ENCODE assay signal across 9 cellular contexts in the genomic region with DNA sequence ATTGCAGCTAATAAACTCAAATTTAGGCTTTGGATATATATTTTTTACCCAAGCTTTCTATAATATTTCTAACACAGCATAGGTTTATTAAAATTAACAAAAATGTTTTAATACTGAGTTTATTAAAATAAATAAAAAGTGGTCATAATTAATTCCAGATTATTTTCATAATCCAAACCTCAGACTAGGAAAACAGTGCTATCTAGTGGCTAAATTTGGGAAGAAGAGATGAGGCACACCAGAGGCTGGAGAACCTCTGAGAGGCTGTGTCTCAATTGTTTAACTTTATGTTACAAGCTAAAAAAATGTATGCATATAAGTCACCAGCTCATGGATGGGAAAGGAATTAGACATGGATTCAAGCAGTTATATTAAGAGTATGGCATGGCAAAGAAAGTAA.
DNase-seq lines count a peak whose midpoint lies in the region; ATAC-seq, FAIRE-seq and TF ChIP-seq lines count a peak whose summit lies in the region.
"Had no signal": no experiment of that assay in that cellular context is flagged by ENCODE, and none has a peak within 500 bp of the region (broad histone marks: within the 10 kb centered on the region; RNA-seq: fewer than 3 reads in every experiment).

No MANE protein-coding gene starts in this region.

- H3K36me3 ChIP-seq in K562 (ENCODE audit: control insufficient read depth, insufficient read depth, low read length), result no peaks in the 10 kb centered on the region

- no peaks in the 10 kb centered on the region for H3K36me3 Mint-ChIP-seq in mesothelial cell of epicardium
- H3K36me3 Mint-ChIP-seq in stimulated activated naive B cell treated with anti-CD40 and anti-IgM and Interleukin-4, amounts not matched to agents 10 μg/mL and 1 μg/mL and 100 μg/mL, for 72 hours, result no peaks in the 10 kb centered on the region

- no peaks in the 10 kb centered on the region for H4K20me1 ChIP-seq in K562 (replicated peaks; ENCODE audit: control insufficient read depth, insufficient read depth, low read length)

- no peaks in the 10 kb centered on the region for H3K4me1 ChIP-seq in K562 (replicated peaks in 1 of 2; ENCODE audit: control insufficient read depth in 2 of 2, insufficient read depth in 2 of 2, low read length in 2 of 2)

- no peak for FAIRE-seq in K562 (lab: Jason Lieb, UNC)

- intact Hi-C loops in K562 (cut with micrococcal nuclease), result loop anchor here (5.0 to 10.0 kb wide), 3 partner anchors 89 to 654 kb away; no protein-coding TSS in a partner anchor

- no peak for TF ChIP-seq EP300 in K562 (IDR thresholded peaks at IDR 0.05; ENCODE audit: low read length)

- no peak overlapping the region for H3K9ac ChIP-seq in K562 (ENCODE audit: insufficient read depth in 1 of 2, low read depth in 2 of 2, low read length in 2 of 2)

- TF ChIP-seq CTCF in LNCAP (IDR thresholded peaks at IDR 0.05) (peak; percentile 69), K562 (IDR thresholded peaks at IDR 0.05 in 2 of 3, conservative IDR thresholded peaks at IDR 0.05 in 1 of 3; ENCODE audit: insufficient read depth in 2 of 3, low read depth in 1 of 3, low read length in 3 of 3) (peak; percentile 7 to 48 (median 24); a peak in 2 of 6 replicates), mesothelial cell of epicardium (IDR thresholded peaks at IDR 0.05; ENCODE audit: unreplicated experiment) (no peak)

- no TSS peak for BruUV-seq in K562 (replicated peaks; lab: Mats Ljungman, UMichigan)

- no peaks in the 10 kb centered on the region for H3K9me3 ChIP-seq in K562 (replicated peaks; ENCODE audit: control insufficient read depth, insufficient read depth, low read depth, low read length)

- H3K4me3 ChIP-seq in K562, result no peak overlapping the region

- peak; percentile 32 to 40 for TF ChIP-seq RAD21 in K562 (CRISPR knock-in tag; conservative IDR thresholded peaks at IDR 0.05 in 1 of 2, IDR thresholded peaks at IDR 0.05 in 1 of 2)

- no peak for TF ChIP-seq POLR2A in K562 (conservative IDR thresholded peaks at IDR 0.05)

- H3K27me3 ChIP-seq in K562 (ENCODE audit: control insufficient read depth in 2 of 2, insufficient read depth in 2 of 2, low read length in 2 of 2), result no peaks in the 10 kb centered on the region

- H3K9me1 ChIP-seq in K562 (ENCODE audit: control insufficient read depth, insufficient read depth, low read length), result no peaks in the 10 kb centered on the region

- POLR2A ChIA-PET in K562 (lab: Yijun Ruan, JAX), result no interaction called here

- H3K4me2 ChIP-seq in K562 (ENCODE audit: insufficient read depth, low read length), result no peak overlapping the region

- no peaks in the 10 kb centered on the region for H3K79me2 ChIP-seq in K562 (ENCODE audit: control insufficient read depth, insufficient read depth, low read length)

- CTCF ChIA-PET in K562 (lab: Yijun Ruan, JAX; ENCODE audit: low intra/inter-chr PET ratio), result no interaction called here

- no peak overlapping the region for H3K4me3 Mint-ChIP-seq in mesothelial cell of epicardium
- H3K4me3 Mint-ChIP-seq in stimulated activated naive B cell treated with anti-CD40 and anti-IgM and Interleukin-4, amounts not matched to agents 10 μg/mL and 1 μg/mL and 100 μg/mL, for 72 hours, result no peak overlapping the region

- peaks cover 76% of the 10 kb centered on the region for H3K4me1 Mint-ChIP-seq in mesothelial cell of epicardium
- H3K4me1 Mint-ChIP-seq in stimulated activated naive B cell treated with anti-CD40 and anti-IgM and Interleukin-4, amounts not matched to agents 10 μg/mL and 1 μg/mL and 100 μg/mL, for 72 hours, result no peaks in the 10 kb centered on the region

- H3K27me3 Mint-ChIP-seq in mesothelial cell of epicardium (ENCODE audit: low read depth), result no peaks in the 10 kb centered on the region
- H3K27me3 Mint-ChIP-seq in stimulated activated naive B cell treated with anti-CD40 and anti-IgM and Interleukin-4, amounts not matched to agents 10 μg/mL and 1 μg/mL and 100 μg/mL, for 72 hours, result no peaks in the 10 kb centered on the region

- peak overlapping the region; percentile 93 for H3K27ac Mint-ChIP-seq in mesothelial cell of epicardium
- H3K27ac Mint-ChIP-seq in stimulated activated naive B cell treated with anti-CD40 and anti-IgM and Interleukin-4, amounts not matched to agents 10 μg/mL and 1 μg/mL and 100 μg/mL, for 72 hours, result no peak overlapping the region

- no peak overlapping the region for H2AFZ ChIP-seq in K562 (ENCODE audit: low read depth, low read length)

- no peaks in the 10 kb centered on the region for H3K9me3 Mint-ChIP-seq in mesothelial cell of epicardium
- no peaks in the 10 kb centered on the region for H3K9me3 Mint-ChIP-seq in stimulated activated naive B cell treated with anti-CD40 and anti-IgM and Interleukin-4, amounts not matched to agents 10 μg/mL and 1 μg/mL and 100 μg/mL, for 72 hours

- in situ Hi-C loops in K562 (cut with MboI), result no loop called here

- no peak overlapping the region for H3K27ac ChIP-seq in K562 (ENCODE audit: extremely low read depth, low read depth, low read length)

- no peak for ATAC-seq in K562
- ATAC-seq in stimulated activated naive B cell treated with anti-CD40 and anti-IgM and Interleukin-4, amounts not matched to agents 10 μg/mL and 1 μg/mL and 100 μg/mL, for 72 hours (replicated peaks), result no peak
- no peak for ATAC-seq in GM18520 (IDR thresholded peaks at IDR 0.05; ENCODE audit: unreplicated experiment)

- peak; percentile 55 for DNase-seq in ELR (ENCODE audit: low read depth)
- peak in 2 of 4 experiments; percentile 4 to 11 for DNase-seq in K562 (ENCODE audit: extremely low read depth in 1 of 4, low spot score in 3 of 4)
- DNase-seq in mesothelial cell of epicardium (ENCODE audit: low spot score in 2 of 2, unreplicated experiment in 2 of 2), result no peak
- DNase-seq in mucosa of gallbladder (ENCODE audit: low spot score), result no peak
- DNase-seq in stimulated activated naive B cell treated with anti-CD40 and anti-IgM and Interleukin-4, amounts not matched to agents 10 μg/mL and 1 μg/mL and 100 μg/mL, for 72 hours, result no peak
- DNase-seq in occipital lobe (lab: John Stamatoyannopoulos, UW), result no peak
- DNase-seq: nucleus accumbens had no signal

TF ChIP-seq in K562, 482 proteins besides CTCF, POLR2A, EP300 and RAD21:
- TF ChIP-seq STAT5B (CRISPR knock-in tag; IDR thresholded peaks at IDR 0.05) (no peak), CBFB (CRISPR knock-in tag; IDR thresholded peaks at IDR 0.05) (no peak), DPF2 (IDR thresholded peaks at IDR 0.05) (no peak), PCBP2 (IDR thresholded peaks at IDR 0.05; ENCODE audit: low read depth, low read length, poor library complexity, severe bottlenecking) (no peak), SMARCA5 (IDR thresholded peaks at IDR 0.05) (no peak), ZBTB17 (CRISPR knock-in tag; IDR thresholded peaks at IDR 0.05) (no peak), CAMTA2 (CRISPR knock-in tag; conservative IDR thresholded peaks at IDR 0.05) (no peak), ZNF384 (IDR thresholded peaks at IDR 0.05; ENCODE audit: low read depth, low read length) (no peak), MYNN (IDR thresholded peaks at IDR 0.05) (no peak), MYNN (CRISPR knock-in tag; IDR thresholded peaks at IDR 0.05) (no peak), ZNF75A (CRISPR knock-in tag; IDR thresholded peaks at IDR 0.05) (no peak), ZEB2 (IDR thresholded peaks at IDR 0.05) (no peak), XRCC4 (IDR thresholded peaks at IDR 0.05; ENCODE audit: extremely low read depth, insufficient read depth, insufficient read length) (no peak), TRIM28 (IDR thresholded peaks at IDR 0.05) (no peak)
- TF ChIP-seq, protein P1, sequence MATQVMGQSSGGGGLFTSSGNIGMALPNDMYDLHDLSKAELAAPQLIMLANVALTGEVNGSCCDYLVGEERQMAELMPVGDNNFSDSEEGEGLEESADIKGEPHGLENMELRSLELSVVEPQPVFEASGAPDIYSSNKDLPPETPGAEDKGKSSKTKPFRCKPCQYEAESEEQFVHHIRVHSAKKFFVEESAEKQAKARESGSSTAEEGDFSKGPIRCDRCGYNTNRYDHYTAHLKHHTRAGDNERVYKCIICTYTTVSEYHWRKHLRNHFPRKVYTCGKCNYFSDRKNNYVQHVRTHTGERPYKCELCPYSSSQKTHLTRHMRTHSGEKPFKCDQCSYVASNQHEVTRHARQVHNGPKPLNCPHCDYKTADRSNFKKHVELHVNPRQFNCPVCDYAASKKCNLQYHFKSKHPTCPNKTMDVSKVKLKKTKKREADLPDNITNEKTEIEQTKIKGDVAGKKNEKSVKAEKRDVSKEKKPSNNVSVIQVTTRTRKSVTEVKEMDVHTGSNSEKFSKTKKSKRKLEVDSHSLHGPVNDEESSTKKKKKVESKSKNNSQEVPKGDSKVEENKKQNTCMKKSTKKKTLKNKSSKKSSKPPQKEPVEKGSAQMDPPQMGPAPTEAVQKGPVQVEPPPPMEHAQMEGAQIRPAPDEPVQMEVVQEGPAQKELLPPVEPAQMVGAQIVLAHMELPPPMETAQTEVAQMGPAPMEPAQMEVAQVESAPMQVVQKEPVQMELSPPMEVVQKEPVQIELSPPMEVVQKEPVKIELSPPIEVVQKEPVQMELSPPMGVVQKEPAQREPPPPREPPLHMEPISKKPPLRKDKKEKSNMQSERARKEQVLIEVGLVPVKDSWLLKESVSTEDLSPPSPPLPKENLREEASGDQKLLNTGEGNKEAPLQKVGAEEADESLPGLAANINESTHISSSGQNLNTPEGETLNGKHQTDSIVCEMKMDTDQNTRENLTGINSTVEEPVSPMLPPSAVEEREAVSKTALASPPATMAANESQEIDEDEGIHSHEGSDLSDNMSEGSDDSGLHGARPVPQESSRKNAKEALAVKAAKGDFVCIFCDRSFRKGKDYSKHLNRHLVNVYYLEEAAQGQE (CRISPR knock-in tag; IDR thresholded peaks at IDR 0.05; ENCODE audit: low read depth), result no peak
- TF ChIP-seq, protein P2, sequence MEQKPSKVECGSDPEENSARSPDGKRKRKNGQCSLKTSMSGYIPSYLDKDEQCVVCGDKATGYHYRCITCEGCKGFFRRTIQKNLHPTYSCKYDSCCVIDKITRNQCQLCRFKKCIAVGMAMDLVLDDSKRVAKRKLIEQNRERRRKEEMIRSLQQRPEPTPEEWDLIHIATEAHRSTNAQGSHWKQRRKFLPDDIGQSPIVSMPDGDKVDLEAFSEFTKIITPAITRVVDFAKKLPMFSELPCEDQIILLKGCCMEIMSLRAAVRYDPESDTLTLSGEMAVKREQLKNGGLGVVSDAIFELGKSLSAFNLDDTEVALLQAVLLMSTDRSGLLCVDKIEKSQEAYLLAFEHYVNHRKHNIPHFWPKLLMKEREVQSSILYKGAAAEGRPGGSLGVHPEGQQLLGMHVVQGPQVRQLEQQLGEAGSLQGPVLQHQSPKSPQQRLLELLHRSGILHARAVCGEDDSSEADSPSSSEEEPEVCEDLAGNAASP (IDR thresholded peaks at IDR 0.05), result no peak
TF ChIP-seq in K562: peak in this region for 0.
